Comparison of ENCODE assay signal across 1 cellular context in genomic region chr2:184596819-184597411, GRCh38.
TF ChIP-seq lines count a peak whose summit lies in the region.

No MANE protein-coding gene starts in this region.

TF ChIP-seq in HCT116, 20 proteins besides CTCF, POLR2A, EP300 and RAD21 (continued from another document):
- TF ChIP-seq REST (IDR thresholded peaks at IDR 0.05; ENCODE audit: low read depth), result no peak
TF ChIP-seq in HCT116: peak in this region for 0.
